9 cellular contexts compared by ENCODE assay signal in genomic region chrX:108735680-108736508, GRCh38. TPM values are rescaled to one million over a fixed set of nuclear protein-coding genes. Genes with fewer than 3 reads are reported as not detected.
DNase-seq lines count a peak whose midpoint lies in the region; ATAC-seq and TF ChIP-seq lines count a peak whose summit lies in the region.
"Had no signal": no experiment of that assay in that cellular context is flagged by ENCODE, and none has a peak within 500 bp of the region (broad histone marks: within the 10 kb centered on the region; RNA-seq: fewer than 3 reads in every experiment).

No MANE protein-coding gene starts in this region.

- in situ Hi-C loops in ACHN (cut with HindIII; ENCODE audit: low pct_ligation_motif_present, low pct_unique_long_range_greater_than_20kb, low sequenced_read_pairs), result no loop called here

- peaks cover 0 to 2% (median 0%) of the 10 kb centered on the region in 5 donors for H3K36me3 Mint-ChIP-seq in naive thymus-derived CD4-positive, alpha-beta T cell
- H3K36me3 Mint-ChIP-seq in CD4-positive, alpha-beta memory T cell, result no peaks in the 10 kb centered on the region

- H3K36me3 ChIP-seq in naive thymus-derived CD4-positive, alpha-beta T cell (ENCODE audit: control insufficient read depth in 2 of 3, insufficient read depth in 3 of 3, low read length in 3 of 3), result no peaks in the 10 kb centered on the region
- no peaks in the 10 kb centered on the region for H3K36me3 ChIP-seq in mucosa of descending colon (ENCODE audit: low read depth)
- no peaks in the 10 kb centered on the region for H3K36me3 ChIP-seq in CD4-positive, alpha-beta memory T cell (ENCODE audit: insufficient read depth, low read length)

- POLR2A ChIA-PET in naive thymus-derived CD4-positive, alpha-beta T cell (lab: Charles Lee), result interaction anchor here (0.5 kb wide), 1 partner anchor 52 kb away, joined by 3 read pairs; no protein-coding TSS in a partner anchor
- POLR2A ChIA-PET in CD4-positive, alpha-beta memory T cell (lab: Charles Lee; ENCODE audit: partially characterized antibody), result no interaction called here

- H3K9me3 Mint-ChIP-seq in naive thymus-derived CD4-positive, alpha-beta T cell, result peaks cover 0 to 3% (median 0%) of the 10 kb centered on the region in 11 donors
- H3K9me3 Mint-ChIP-seq in CD4-positive, alpha-beta memory T cell, result peaks cover 0 to 7% (median under 1%) of the 10 kb centered on the region in 8 donors

- TF ChIP-seq CTCF in HFF-Myc (IDR thresholded peaks at IDR 0.05; ENCODE audit: low read depth, low read length, missing control alignments) (no peak), mucosa of descending colon (IDR thresholded peaks at IDR 0.05) (no peak)

- peaks cover 21 to 66% (median 33%) of the 10 kb centered on the region in 5 donors for H3K27me3 Mint-ChIP-seq in naive thymus-derived CD4-positive, alpha-beta T cell
- H3K27me3 Mint-ChIP-seq in CD4-positive, alpha-beta memory T cell, result peaks cover 9 to 10% of the 10 kb centered on the region in 2 donors

- peak overlapping the region in 6 of 10 donors; percentile 42 to 67 (median 54) for H3K4me3 Mint-ChIP-seq in naive thymus-derived CD4-positive, alpha-beta T cell
- H3K4me3 Mint-ChIP-seq in CD4-positive, alpha-beta memory T cell, result peak overlapping the region in 2 of 8 donors; percentile 38 to 39

- CTCF ChIA-PET in naive thymus-derived CD4-positive, alpha-beta T cell (lab: Charles Lee), result no interaction called here
- CTCF ChIA-PET in CD4-positive, alpha-beta memory T cell (lab: Charles Lee; ENCODE audit: partially characterized antibody), result no interaction called here

- no peaks in the 10 kb centered on the region for H3K4me1 Mint-ChIP-seq in naive thymus-derived CD4-positive, alpha-beta T cell
- H3K4me1 Mint-ChIP-seq in CD4-positive, alpha-beta memory T cell, result no peaks in the 10 kb centered on the region

- H3K9me3 ChIP-seq in naive thymus-derived CD4-positive, alpha-beta T cell (ENCODE audit: control insufficient read depth in 2 of 3, low read length in 3 of 3), result no peaks in the 10 kb centered on the region
- H3K9me3 ChIP-seq in mucosa of descending colon, result no peaks in the 10 kb centered on the region
- no peaks in the 10 kb centered on the region for H3K9me3 ChIP-seq in CD4-positive, alpha-beta memory T cell (ENCODE audit: control insufficient read depth in 1 of 2, low read length in 2 of 2)

- H3K4me3 ChIP-seq in HFF-Myc (replicated peaks; ENCODE audit: low read depth, low read length) (peak overlapping the region; percentile 24; the same call in 1 of the 2 replicates), mucosa of descending colon (no peak overlapping the region)
- no peak overlapping the region for H3K4me3 ChIP-seq in naive thymus-derived CD4-positive, alpha-beta T cell (ENCODE audit: low read length)
- no peak overlapping the region for H3K4me3 ChIP-seq in CD4-positive, alpha-beta memory T cell (ENCODE audit: low read length in 2 of 2)

- no peak overlapping the region for H3K27ac Mint-ChIP-seq in naive thymus-derived CD4-positive, alpha-beta T cell
- no peak overlapping the region for H3K27ac Mint-ChIP-seq in CD4-positive, alpha-beta memory T cell

- no peak for ATAC-seq in naive thymus-derived CD4-positive, alpha-beta T cell
- ATAC-seq in mucosa of descending colon, result no peak

- H3K27me3 ChIP-seq in naive thymus-derived CD4-positive, alpha-beta T cell (ENCODE audit: control insufficient read depth in 2 of 2, insufficient read depth in 2 of 2, low read length in 2 of 2), result no peaks in the 10 kb centered on the region
- no peaks in the 10 kb centered on the region for H3K27me3 ChIP-seq in CD4-positive, alpha-beta memory T cell (ENCODE audit: insufficient read depth, low read length)

- intact Hi-C loops in naive thymus-derived CD4-positive, alpha-beta T cell (cut with micrococcal nuclease), result no loop called here
- intact Hi-C loops in mucosa of descending colon (cut with DNase I, micrococcal nuclease), result no loop called here
- intact Hi-C loops in CD4-positive, alpha-beta memory T cell (cut with micrococcal nuclease), result no loop called here

- no peaks in the 10 kb centered on the region for H3K4me1 ChIP-seq in naive thymus-derived CD4-positive, alpha-beta T cell (ENCODE audit: control insufficient read depth in 2 of 2, insufficient read depth in 2 of 2, low read length in 2 of 2)
- H3K4me1 ChIP-seq in mucosa of descending colon (ENCODE audit: low read depth), result peaks cover 2% of the 10 kb centered on the region
- H3K4me1 ChIP-seq in CD4-positive, alpha-beta memory T cell (ENCODE audit: insufficient read depth, low read length), result no peaks in the 10 kb centered on the region

- H3K27ac ChIP-seq in naive thymus-derived CD4-positive, alpha-beta T cell (ENCODE audit: low read depth, low read length), result no peak overlapping the region
- no peak overlapping the region for H3K27ac ChIP-seq in CD4-positive, alpha-beta memory T cell (ENCODE audit: low read depth, low read length)

- DNase-seq in ACHN (peak; percentile 0), HFF-Myc (ENCODE audit: extremely low read depth, low read depth) (no peak), dermis blood vessel endothelial cell (peak; percentile 12), mucosa of descending colon (no peak), NCI-H2029 (lab: John Stamatoyannopoulos, UW) (no peak)
- no peak for DNase-seq in naive thymus-derived CD4-positive, alpha-beta T cell
- no peak for DNase-seq in stimulated activated CD4-positive, alpha-beta T cell treated with anti-CD3 and anti-CD28 coated beads, Interleukin-2, amount 100 ng/mL, for 24 hours
- DNase-seq in CD4-positive, alpha-beta memory T cell, result no peak

RNA-seq across cellular contexts. Expression of gene IRS4, which starts 0.5 kb away (rescaled TPM):
- under 0.01 and 0.17 TPM in 2 replicates for total RNA-seq in dermis blood vessel endothelial cell
- not detected for total RNA-seq in naive thymus-derived CD4-positive, alpha-beta T cell
- not detected for polyA plus RNA-seq in naive thymus-derived CD4-positive, alpha-beta T cell
- not detected for total RNA-seq in mucosa of descending colon
- not detected for total RNA-seq in CD4-positive, alpha-beta memory T cell
- not detected for polyA plus RNA-seq in CD4-positive, alpha-beta memory T cell
- total RNA-seq: LHCN-M2 had no signal

Comparison
In these comparisons a context has a peak if more than half of its experiments do, and no peak if none do; other contexts are left out.
1. DNase-seq: peak in ACHN (single experiment) and dermis blood vessel endothelial cell (single experiment); none in HFF-Myc (single experiment), naive thymus-derived CD4-positive, alpha-beta T cell (0 of 9), mucosa of descending colon (0 of 3), NCI-H2029 (single experiment), stimulated activated CD4-positive, alpha-beta T cell treated with anti-CD3 and anti-CD28 coated beads, Interleukin-2, amount 100 ng/mL, for 24 hours (0 of 2) and CD4-positive, alpha-beta memory T cell (0 of 5).